13 cellular contexts compared by ENCODE assay signal in the genomic region with DNA sequence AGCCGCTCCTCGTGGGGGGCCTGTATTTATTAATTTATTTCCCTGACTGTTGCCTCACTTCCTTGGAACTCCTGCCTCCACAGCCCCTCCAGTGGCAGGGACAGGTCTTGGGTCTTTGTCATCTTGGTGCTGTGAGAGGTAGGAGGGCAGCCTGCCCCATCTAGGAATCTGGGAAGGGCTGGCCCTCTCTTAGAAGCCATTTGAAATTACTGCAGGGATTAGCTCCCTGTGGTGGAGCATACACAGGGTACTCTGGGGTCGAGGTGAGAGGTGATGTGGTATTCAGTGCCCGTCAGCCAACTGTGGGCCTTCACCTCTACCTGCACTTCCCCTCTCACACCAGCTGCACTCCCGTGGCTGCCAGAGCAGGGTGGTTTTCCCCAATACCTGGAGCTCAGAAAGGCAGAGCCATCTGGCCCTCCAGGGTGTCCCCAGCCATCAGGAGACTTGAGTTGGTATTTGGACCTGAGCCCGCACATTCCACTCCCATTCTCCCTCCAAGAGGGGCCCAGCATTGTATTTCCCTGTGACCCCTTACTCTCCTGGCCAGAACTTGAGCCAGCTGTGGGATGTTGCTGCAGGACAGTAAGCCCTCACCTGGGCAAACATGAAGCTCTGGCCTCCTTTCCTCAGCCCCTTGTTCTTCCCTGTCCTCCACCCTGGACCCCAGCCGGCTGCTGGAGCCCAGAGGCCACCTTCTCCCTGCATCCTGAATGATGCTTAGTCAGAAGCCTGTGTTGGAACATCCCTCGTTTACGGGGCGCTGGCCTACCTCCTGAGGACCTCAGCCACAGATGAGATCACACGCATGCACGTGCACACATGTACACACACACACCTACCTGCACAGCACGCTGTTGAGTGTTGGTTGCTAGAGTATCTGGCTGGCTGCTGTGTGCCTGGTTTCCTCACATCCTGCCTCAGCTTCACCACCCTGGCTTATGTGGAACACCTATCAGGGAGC. TPM values are rescaled to one million over a fixed set of nuclear protein-coding genes. Genes with fewer than 3 reads are reported as not detected.
DNase-seq lines count a peak whose midpoint lies in the region; ATAC-seq and TF ChIP-seq lines count a peak whose summit lies in the region.
"Had no signal": no experiment of that assay in that cellular context is flagged by ENCODE, and none has a peak within 500 bp of the region (broad histone marks: within the 10 kb centered on the region; RNA-seq: fewer than 3 reads in every experiment).

No MANE protein-coding gene starts in this region.

- no peak for ATAC-seq in right cardiac atrium
- ATAC-seq in lower lobe of right lung = no peak

- H3K27ac ChIP-seq in right cardiac atrium (ENCODE audit: low read length) = no peak overlapping the region
- H3K27ac ChIP-seq in left ventricle myocardium inferior (replicated peaks) = no peak overlapping the region
- H3K27ac ChIP-seq in lower lobe of right lung = no peak overlapping the region
- H3K27ac ChIP-seq: vagina had no signal

- H3K36me3 ChIP-seq in left ventricle myocardium inferior (peaks cover 41% of the 10 kb centered on the region), lower lobe of right lung (peaks cover 48% of the 10 kb centered on the region)

- H3K9me3 ChIP-seq in right cardiac atrium (ENCODE audit: control insufficient read depth, low read length) (no peaks in the 10 kb centered on the region), left ventricle myocardium inferior (replicated peaks) (no peaks in the 10 kb centered on the region), lower lobe of right lung (no peaks in the 10 kb centered on the region)
- H3K9me3 ChIP-seq: vagina had no signal

- no peaks in the 10 kb centered on the region for H3K27me3 Mint-ChIP-seq in activated T-helper 1 cell treated with anti-CD3 and anti-CD28 coated beads, Interleukin-12 subunit alpha, Interleukin-12 subunit beta, Interleukin-2, Interleukin-4 antibody, amounts not matched to agents 30 ng/mL and 10 ng/mL and 1 ng/mL, durations not matched to agents 14 hours and 24 hours and 36 hours (ENCODE audit: insufficient read depth)

- peaks cover 11% of the 10 kb centered on the region for H3K4me1 Mint-ChIP-seq in activated T-helper 1 cell treated with anti-CD3 and anti-CD28 coated beads, Interleukin-12 subunit alpha, Interleukin-12 subunit beta, Interleukin-2, Interleukin-4 antibody, amounts not matched to agents 30 ng/mL and 10 ng/mL and 1 ng/mL, durations not matched to agents 14 hours and 24 hours and 36 hours (ENCODE audit: low read depth)

- peak overlapping the region; percentile 63 for H3K4me3 Mint-ChIP-seq in activated T-helper 1 cell treated with anti-CD3 and anti-CD28 coated beads, Interleukin-12 subunit alpha, Interleukin-12 subunit beta, Interleukin-2, Interleukin-4 antibody, amounts not matched to agents 30 ng/mL and 10 ng/mL and 1 ng/mL, durations not matched to agents 14 hours and 24 hours and 36 hours

- DNase-seq in right cardiac atrium (peak; percentile 7 to 48 (median 35)), left ventricle myocardium inferior (no peak), lower lobe of right lung (peak; percentile 32), NCI-H1417 treated with DMSO at 0.1 percent for 48 hours (lab: John Stamatoyannopoulos, UW) (no peak), NCI-H345 (lab: John Stamatoyannopoulos, UW) (no peak), NCI-H774 (lab: John Stamatoyannopoulos, UW) (no peak)
- DNase-seq in activated T-helper 1 cell treated with anti-CD3 and anti-CD28 coated beads, Interleukin-12 subunit alpha, Interleukin-12 subunit beta, Interleukin-2, Interleukin-4 antibody, amounts not matched to agents 30 ng/mL and 10 ng/mL and 1 ng/mL, durations not matched to agents 14 hours and 24 hours and 36 hours (ENCODE audit: low spot score) = no peak
- no peak for DNase-seq in stimulated activated CD4-positive, alpha-beta T cell treated with anti-CD3 and anti-CD28 coated beads, Interleukin-12 subunit alpha, Interleukin-12 subunit beta, amount 100 ng/mL, for 4 hours
- DNase-seq: activated CD8-positive, alpha-beta memory T cell treated with anti-CD3 and anti-CD28 coated beads for 24 hours; cortex of kidney; NCI-H187; NCI-H69 had no signal

- H3K4me1 ChIP-seq in right cardiac atrium (ENCODE audit: control insufficient read depth, insufficient read depth, low read length) (no peaks in the 10 kb centered on the region), left ventricle myocardium inferior (peaks cover 35% of the 10 kb centered on the region), lower lobe of right lung (peaks cover 22% of the 10 kb centered on the region)

- no peak overlapping the region for H3K27ac Mint-ChIP-seq in activated T-helper 1 cell treated with anti-CD3 and anti-CD28 coated beads, Interleukin-12 subunit alpha, Interleukin-12 subunit beta, Interleukin-2, Interleukin-4 antibody, amounts not matched to agents 30 ng/mL and 10 ng/mL and 1 ng/mL, durations not matched to agents 14 hours and 24 hours and 36 hours

- WGBS in right cardiac atrium = 75% methylated on average over 13 of the region's 13 CpGs

- TF ChIP-seq CTCF in left ventricle myocardium inferior (IDR thresholded peaks at IDR 0.05; ENCODE audit: borderline replicate concordance) = no peak
- no peak for TF ChIP-seq CTCF in lower lobe of right lung (IDR thresholded peaks at IDR 0.05)

- no peak overlapping the region for H3K4me3 ChIP-seq in right cardiac atrium (ENCODE audit: low read length)
- H3K4me3 ChIP-seq in left ventricle myocardium inferior = no peak overlapping the region
- H3K4me3 ChIP-seq in lower lobe of right lung = no peak overlapping the region
- H3K4me3 ChIP-seq: vagina had no signal

- intact Hi-C loops in right cardiac atrium (cut with DNase I) = loop anchor here in 1 of 4 donors (5.0 kb wide), 1 partner anchor 156 kb away; no protein-coding TSS in a partner anchor
- intact Hi-C loops in left ventricle myocardium inferior (cut with micrococcal nuclease) = no loop called here
- intact Hi-C loops in activated T-helper 1 cell treated with anti-CD3 and anti-CD28 coated beads, Interleukin-12 subunit alpha, Interleukin-12 subunit beta, Interleukin-2, Interleukin-4 antibody, amounts not matched to agents 30 ng/mL and 10 ng/mL and 1 ng/mL, durations not matched to agents 14 hours and 24 hours and 36 hours (cut with micrococcal nuclease) = loop anchor here (5.0 kb wide), 2 partner anchors 76 to 334 kb away; partner anchors contain the start of gene ITPKA
- intact Hi-C loops in lower lobe of right lung (cut with DNase I) = no loop called here

- peaks cover 11% of the 10 kb centered on the region for H3K36me3 Mint-ChIP-seq in activated T-helper 1 cell treated with anti-CD3 and anti-CD28 coated beads, Interleukin-12 subunit alpha, Interleukin-12 subunit beta, Interleukin-2, Interleukin-4 antibody, amounts not matched to agents 30 ng/mL and 10 ng/mL and 1 ng/mL, durations not matched to agents 14 hours and 24 hours and 36 hours (ENCODE audit: low read depth)

- H3K27me3 ChIP-seq in right cardiac atrium (ENCODE audit: control insufficient read depth, insufficient read depth) (no peaks in the 10 kb centered on the region), left ventricle myocardium inferior (ENCODE audit: low read depth) (no peaks in the 10 kb centered on the region), lower lobe of right lung (ENCODE audit: low read depth) (no peaks in the 10 kb centered on the region)
- H3K27me3 ChIP-seq: vagina had no signal

- no peaks in the 10 kb centered on the region for H3K9me3 Mint-ChIP-seq in activated T-helper 1 cell treated with anti-CD3 and anti-CD28 coated beads, Interleukin-12 subunit alpha, Interleukin-12 subunit beta, Interleukin-2, Interleukin-4 antibody, amounts not matched to agents 30 ng/mL and 10 ng/mL and 1 ng/mL, durations not matched to agents 14 hours and 24 hours and 36 hours

RNA-seq across cellular contexts. Expression of gene JMJD7, which starts 2.0 kb away (rescaled TPM):
- total RNA-seq in right cardiac atrium = 10 to 100 TPM in 3 of 4 donors, 1 to 10 TPM in 1; 8.5 to 17.2 (median 16.2) TPM
- polyA plus RNA-seq in right cardiac atrium = 16.5 TPM
- 12.1 TPM for total RNA-seq in left ventricle myocardium inferior
- total RNA-seq in activated T-helper 1 cell treated with anti-CD3 and anti-CD28 coated beads, Interleukin-12 subunit alpha, Interleukin-12 subunit beta, Interleukin-2, Interleukin-4 antibody, amounts not matched to agents 30 ng/mL and 10 ng/mL and 1 ng/mL, durations not matched to agents 14 hours and 24 hours and 36 hours = 14.2 and 17.8 TPM in 2 replicates
- 24.3 TPM for total RNA-seq in lower lobe of right lung

RNA-seq across cellular contexts. Expression of gene PLA2G4B, which starts 12.8 kb away (rescaled TPM):
- 1 to 10 TPM; 1.8 to 7.1 (median 5.8) TPM for total RNA-seq in right cardiac atrium
- polyA plus RNA-seq in right cardiac atrium = 3.9 TPM
- 3.8 TPM for total RNA-seq in left ventricle myocardium inferior
- 6.0 and 6.7 TPM in 2 replicates for total RNA-seq in activated T-helper 1 cell treated with anti-CD3 and anti-CD28 coated beads, Interleukin-12 subunit alpha, Interleukin-12 subunit beta, Interleukin-2, Interleukin-4 antibody, amounts not matched to agents 30 ng/mL and 10 ng/mL and 1 ng/mL, durations not matched to agents 14 hours and 24 hours and 36 hours
- 13.8 TPM for total RNA-seq in lower lobe of right lung

RNA-seq across cellular contexts. Expression of gene MAPKBP1, which starts 51.6 kb away (rescaled TPM):
- total RNA-seq in right cardiac atrium = 10 to 100 TPM; 16.0 to 20.4 (median 19.2) TPM
- polyA plus RNA-seq in right cardiac atrium = 11.2 TPM
- 13.6 TPM for total RNA-seq in left ventricle myocardium inferior
- total RNA-seq in activated T-helper 1 cell treated with anti-CD3 and anti-CD28 coated beads, Interleukin-12 subunit alpha, Interleukin-12 subunit beta, Interleukin-2, Interleukin-4 antibody, amounts not matched to agents 30 ng/mL and 10 ng/mL and 1 ng/mL, durations not matched to agents 14 hours and 24 hours and 36 hours = 26.3 and 28.2 TPM in 2 replicates
- 17.0 TPM for total RNA-seq in lower lobe of right lung

Comparison
In these comparisons a context has a peak if more than half of its experiments do, and no peak if none do; other contexts are left out.
1. DNase-seq: peak in right cardiac atrium (3 of 3) and lower lobe of right lung (single experiment); none in left ventricle myocardium inferior (single experiment), activated T-helper 1 cell treated with anti-CD3 and anti-CD28 coated beads, Interleukin-12 subunit alpha, Interleukin-12 subunit beta, Interleukin-2, Interleukin-4 antibody, amounts not matched to agents 30 ng/mL and 10 ng/mL and 1 ng/mL, durations not matched to agents 14 hours and 24 hours and 36 hours (single experiment), stimulated activated CD4-positive, alpha-beta T cell treated with anti-CD3 and anti-CD28 coated beads, Interleukin-12 subunit alpha, Interleukin-12 subunit beta, amount 100 ng/mL, for 4 hours (single experiment), NCI-H1417 treated with DMSO at 0.1 percent for 48 hours (single experiment), NCI-H345 (single experiment) and NCI-H774 (single experiment).